8 cellular contexts compared by ENCODE assay signal in the genomic region with DNA sequence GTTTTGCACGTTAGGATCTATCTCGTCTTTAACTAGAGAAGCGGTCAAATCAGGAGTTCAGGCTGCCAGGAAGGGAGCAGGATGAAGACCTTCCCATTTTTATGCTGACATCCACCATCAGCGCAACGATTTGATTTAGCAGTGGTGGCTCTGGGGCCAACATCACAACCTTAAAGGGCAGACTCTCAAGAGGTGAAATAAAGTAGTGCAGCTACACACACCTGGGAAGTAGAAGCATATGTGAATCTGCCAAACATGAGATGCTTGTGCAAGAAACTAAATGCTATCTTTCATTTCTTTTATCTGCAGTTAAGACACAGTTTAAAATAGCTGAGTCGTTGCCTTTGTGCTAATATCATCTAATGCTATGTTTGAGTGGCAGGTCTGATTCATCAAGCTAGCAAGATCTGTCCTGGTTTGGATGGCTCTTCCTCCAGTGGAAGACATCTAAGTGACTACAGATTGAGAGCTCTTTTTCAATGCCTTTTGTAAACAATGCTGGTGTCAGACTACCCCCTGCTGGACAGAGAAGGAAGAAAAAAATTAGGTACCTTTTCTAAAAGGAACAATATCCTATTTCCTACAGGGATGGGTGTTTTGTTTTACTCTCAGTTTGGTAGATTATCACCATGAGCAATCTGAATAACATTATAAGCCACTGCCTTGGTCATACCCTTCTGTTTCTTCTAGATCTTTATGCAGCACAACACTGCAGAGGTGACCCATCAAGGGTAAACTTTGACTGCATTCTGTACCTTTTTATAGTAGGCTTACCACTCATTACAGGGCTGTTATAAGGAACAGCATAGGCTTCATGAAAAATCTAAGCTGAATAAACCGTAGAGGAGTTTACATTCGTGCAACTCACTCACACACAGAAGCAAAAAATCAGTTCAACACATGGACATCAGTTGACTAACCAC.
DNase-seq lines count a peak whose midpoint lies in the region; ATAC-seq and TF ChIP-seq lines count a peak whose summit lies in the region.

No MANE protein-coding gene starts in this region.

- no peak overlapping the region for H3K4me3 Mint-ChIP-seq in Calu3 (ENCODE audit: low read depth, unreplicated experiment)
- no peak overlapping the region for H3K4me3 Mint-ChIP-seq in activated naive CD8-positive, alpha-beta T cell treated with anti-CD3 and anti-CD28 coated beads, Interleukin-2, amount 50 U/mL, for 24 hours

- peak; percentile 51 for TF ChIP-seq CTCF in Calu3 (IDR thresholded peaks at IDR 0.05; ENCODE audit: unreplicated experiment)
- TF ChIP-seq CTCF in hepatocyte (IDR thresholded peaks at IDR 0.05; ENCODE audit: poor library complexity), result peak; percentile 81

- no peak overlapping the region for H2AFZ ChIP-seq in hepatocyte

- no peak overlapping the region for H3K27ac ChIP-seq in hepatocyte

- peaks cover 8% of the 10 kb centered on the region for H3K4me1 Mint-ChIP-seq in Calu3 (ENCODE audit: low read depth, unreplicated experiment)
- H3K4me1 Mint-ChIP-seq in activated naive CD8-positive, alpha-beta T cell treated with anti-CD3 and anti-CD28 coated beads, Interleukin-2, amount 50 U/mL, for 24 hours, result no peaks in the 10 kb centered on the region

- H3K9me3 Mint-ChIP-seq in Calu3 (ENCODE audit: low read depth, unreplicated experiment), result no peaks in the 10 kb centered on the region
- H3K9me3 Mint-ChIP-seq in activated naive CD8-positive, alpha-beta T cell treated with anti-CD3 and anti-CD28 coated beads, Interleukin-2, amount 50 U/mL, for 24 hours, result no peaks in the 10 kb centered on the region

- H3K79me2 ChIP-seq in hepatocyte, result no peaks in the 10 kb centered on the region

- ATAC-seq in GM19025 (IDR thresholded peaks at IDR 0.05; ENCODE audit: low read depth, unreplicated experiment), result peak; percentile 42
- ATAC-seq in HG03439 (IDR thresholded peaks at IDR 0.05; ENCODE audit: unreplicated experiment), result peak; percentile 71
- ATAC-seq in activated naive CD8-positive, alpha-beta T cell treated with anti-CD3 and anti-CD28 coated beads, Interleukin-2, amount 50 U/mL, for 24 hours, result no peak

- H3K4me2 ChIP-seq in hepatocyte, result no peak overlapping the region

- no peak overlapping the region for H3K27ac Mint-ChIP-seq in Calu3 (ENCODE audit: unreplicated experiment)
- H3K27ac Mint-ChIP-seq in activated naive CD8-positive, alpha-beta T cell treated with anti-CD3 and anti-CD28 coated beads, Interleukin-2, amount 50 U/mL, for 24 hours, result no peak overlapping the region

- peak; percentile 59 for DNase-seq in Calu3
- peak; percentile 47 for DNase-seq in NCI-H510A treated with DMSO at 0.1 percent for 48 hours (lab: John Stamatoyannopoulos, UW)
- peak; percentile 11 for DNase-seq in activated naive CD8-positive, alpha-beta T cell treated with anti-CD3 and anti-CD28 coated beads, Interleukin-2, amount 50 U/mL, for 24 hours
- peak; percentile 67 for DNase-seq in hepatocyte (ENCODE audit: low spot score)
- DNase-seq in stimulated activated CD8-positive, alpha-beta memory T cell treated with anti-CD3 and anti-CD28 coated beads, Interleukin-12 subunit alpha, Interleukin-12 subunit beta, amount 100 ng/mL, for 1 hour (ENCODE audit: low read depth), result peak; percentile 13
- no peak for DNase-seq in stimulated activated naive CD4-positive, alpha-beta T cell treated with Interleukin-2 at 50 U/mL for 16 hours (lab: John Stamatoyannopoulos, UW)

- H3K36me3 ChIP-seq in hepatocyte (replicated peaks; ENCODE audit: insufficient read depth, low read depth), result no peaks in the 10 kb centered on the region

- H3K36me3 Mint-ChIP-seq in Calu3 (ENCODE audit: insufficient read depth, unreplicated experiment), result peaks cover 4% of the 10 kb centered on the region
- no peaks in the 10 kb centered on the region for H3K36me3 Mint-ChIP-seq in activated naive CD8-positive, alpha-beta T cell treated with anti-CD3 and anti-CD28 coated beads, Interleukin-2, amount 50 U/mL, for 24 hours (ENCODE audit: low read depth)

- WGBS in hepatocyte (ENCODE audit: low lambda C conversion rate, missing lambda C conversion rate), result 54% methylated on average over 8 of the region's 8 CpGs

- intact Hi-C loops in Calu3 (cut with micrococcal nuclease; ENCODE audit: unreplicated experiment), result loop anchor here (1.0 to 5.0 kb wide), 6 partner anchors 172 to 1622 kb away; partner anchors contain the start of gene FBXL4

- no peaks in the 10 kb centered on the region for H3K9me3 ChIP-seq in hepatocyte (ENCODE audit: low read depth)

- no peaks in the 10 kb centered on the region for H3K4me1 ChIP-seq in hepatocyte (ENCODE audit: insufficient read depth)

- CTCF ChIA-PET in Calu3 (lab: Charles Lee), result interaction anchor here (0.7 to 1.0 kb wide), 7 partner anchors 101 to 350 kb away, joined by 3 to 25 read pairs (median 4); partner anchors contain the start of gene POU3F2

- no peaks in the 10 kb centered on the region for H3K9me2 ChIP-seq in hepatocyte (replicated peaks; ENCODE audit: insufficient read depth)

- peaks cover 13% of the 10 kb centered on the region for H3K27me3 Mint-ChIP-seq in Calu3 (ENCODE audit: unreplicated experiment)
- H3K27me3 Mint-ChIP-seq in activated naive CD8-positive, alpha-beta T cell treated with anti-CD3 and anti-CD28 coated beads, Interleukin-2, amount 50 U/mL, for 24 hours, result peaks cover 3% of the 10 kb centered on the region

- BruUV-seq in Calu3 (replicated peaks; lab: Mats Ljungman, UMichigan), result no TSS peak

- no peak overlapping the region for H3K4me3 ChIP-seq in hepatocyte

- H4K20me1 ChIP-seq in hepatocyte (ENCODE audit: insufficient read depth, poor library complexity, severe bottlenecking), result no peaks in the 10 kb centered on the region

- H3K27me3 ChIP-seq in hepatocyte, result peaks cover 4% of the 10 kb centered on the region
